In the genomic region with DNA sequence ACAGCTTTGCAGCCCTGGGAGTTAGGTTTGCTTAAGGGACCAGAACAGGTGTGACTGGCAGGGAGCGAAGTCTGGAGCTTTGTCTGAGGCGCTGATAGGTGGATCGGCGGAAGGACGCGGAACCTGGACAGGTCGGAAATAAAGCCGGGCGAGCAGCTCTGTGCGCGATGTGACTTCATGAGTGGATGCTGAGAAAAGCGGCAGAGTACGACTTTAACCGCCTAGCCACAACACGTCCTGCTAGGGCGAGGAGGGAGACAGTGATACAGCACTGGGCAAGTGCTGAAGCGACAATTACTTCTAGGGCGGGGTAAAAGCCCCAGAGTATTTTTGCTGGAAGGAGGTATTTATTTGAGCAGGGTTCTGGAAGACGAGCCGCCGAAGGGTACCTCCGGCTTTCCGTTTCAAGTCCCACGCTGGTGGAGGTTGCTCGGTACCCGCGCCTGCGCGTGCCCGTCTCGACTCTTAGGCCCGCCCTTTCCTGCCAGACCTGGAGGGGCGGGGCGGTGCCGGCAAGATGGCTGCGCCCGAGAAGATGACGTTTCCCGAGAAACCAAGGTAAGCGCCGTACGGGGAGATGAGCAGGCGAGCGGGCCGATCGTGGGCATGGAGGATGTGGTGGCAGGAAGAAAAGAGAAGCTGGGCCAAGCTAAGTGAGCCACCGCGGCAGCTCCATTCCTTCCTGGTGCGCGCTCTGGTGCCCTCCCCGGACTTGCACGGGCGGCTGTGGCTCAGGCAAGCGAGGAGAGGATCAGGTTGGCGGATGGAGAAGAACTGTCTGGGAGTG, we compare ENCODE assay signal across 7 cellular contexts. TPM values are rescaled to one million over a fixed set of nuclear protein-coding genes. Genes with fewer than 3 reads are reported as not detected.
DNase-seq lines count a peak whose midpoint lies in the region; ATAC-seq and TF ChIP-seq lines count a peak whose summit lies in the region.

A gene with protein sequence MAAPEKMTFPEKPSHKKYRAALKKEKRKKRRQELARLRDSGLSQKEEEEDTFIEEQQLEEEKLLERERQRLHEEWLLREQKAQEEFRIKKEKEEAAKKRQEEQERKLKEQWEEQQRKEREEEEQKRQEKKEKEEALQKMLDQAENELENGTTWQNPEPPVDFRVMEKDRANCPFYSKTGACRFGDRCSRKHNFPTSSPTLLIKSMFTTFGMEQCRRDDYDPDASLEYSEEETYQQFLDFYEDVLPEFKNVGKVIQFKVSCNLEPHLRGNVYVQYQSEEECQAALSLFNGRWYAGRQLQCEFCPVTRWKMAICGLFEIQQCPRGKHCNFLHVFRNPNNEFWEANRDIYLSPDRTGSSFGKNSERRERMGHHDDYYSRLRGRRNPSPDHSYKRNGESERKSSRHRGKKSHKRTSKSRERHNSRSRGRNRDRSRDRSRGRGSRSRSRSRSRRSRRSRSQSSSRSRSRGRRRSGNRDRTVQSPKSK (plus strand): TSS at position 506 of the 787 bp plus-strand sequence. CDS start 12 bp downstream, at position 518.

- H3K36me3 ChIP-seq in ascending aorta (peaks cover under 1 to 8% of the 10 kb centered on the region in 2 donors), hepatocyte (replicated peaks; ENCODE audit: insufficient read depth, low read depth) (no peaks in the 10 kb centered on the region)

- no peaks in the 10 kb centered on the region for H4K20me1 ChIP-seq in hepatocyte (ENCODE audit: insufficient read depth, poor library complexity, severe bottlenecking)

- peak within 1 kb of the TSS; percentile 85 for H3K27ac ChIP-seq in ascending aorta
- H3K27ac ChIP-seq in hepatocyte: peak within 1 kb of the TSS; percentile 83

- no peaks in the 10 kb centered on the region for H3K27me3 ChIP-seq in ascending aorta
- no peaks in the 10 kb centered on the region for H3K27me3 ChIP-seq in hepatocyte

- H3K4me1 ChIP-seq in ascending aorta: peaks cover 4 to 12% of the 10 kb centered on the region in 2 donors
- H3K4me1 ChIP-seq in hepatocyte (ENCODE audit: insufficient read depth): no peaks in the 10 kb centered on the region

- H3K4me3 ChIP-seq in ascending aorta (peak within 1 kb of the TSS; percentile 80 to 90), hepatocyte (peak within 1 kb of the TSS; percentile 49), retinal pigment epithelial cell (ENCODE audit: low read length) (peak within 1 kb of the TSS; percentile 96)

- under 1% methylated on average over 55 of the region's 55 CpGs for WGBS in hepatocyte (ENCODE audit: low lambda C conversion rate, missing lambda C conversion rate)

- H3K9me3 ChIP-seq in ascending aorta (no peaks in the 10 kb centered on the region), hepatocyte (ENCODE audit: low read depth) (no peaks in the 10 kb centered on the region)

- DNase-seq in NCI-H1694 (lab: John Stamatoyannopoulos, UW) (peak; percentile 20), T-helper 2 cell (peak; percentile 68 to 93 (median 82)), ascending aorta (ENCODE audit: low spot score in 2 of 2) (peak; percentile 41 to 94), hepatocyte (ENCODE audit: low spot score) (peak; percentile 94), retinal pigment epithelial cell (ENCODE audit: low read depth) (peak; percentile 48)

- no peaks in the 10 kb centered on the region for H3K9me2 ChIP-seq in hepatocyte (replicated peaks; ENCODE audit: insufficient read depth)

- H3K4me2 ChIP-seq in hepatocyte: peak within 1 kb of the TSS; percentile 81

- intact Hi-C loops in ascending aorta (cut with DNase I): loop anchor here (1.0 to 2.0 kb wide), 4 partner anchors 39 to 115 kb away; no protein-coding TSS in a partner anchor

- ATAC-seq in GM18502 (IDR thresholded peaks at IDR 0.05; ENCODE audit: poor library complexity, unreplicated experiment): peak; percentile 94
- peak; percentile 81 for ATAC-seq in HG02884 (IDR thresholded peaks at IDR 0.05; ENCODE audit: unreplicated experiment)

- H2AFZ ChIP-seq in hepatocyte: peak within 1 kb of the TSS; percentile 80

- TF ChIP-seq CTCF in ascending aorta (IDR thresholded peaks at IDR 0.05) (no peak), hepatocyte (IDR thresholded peaks at IDR 0.05; ENCODE audit: poor library complexity) (no peak), retinal pigment epithelial cell (conservative IDR thresholded peaks at IDR 0.05; ENCODE audit: low read depth, low read length) (no peak)

- peaks cover 27% of the 10 kb centered on the region for H3K79me2 ChIP-seq in hepatocyte

RNA-seq across cellular contexts. Expression of the gene that starts here (rescaled TPM):
- 0.64 TPM for total RNA-seq in ascending aorta
- 8.1 and 11.0 TPM in 2 replicates for total RNA-seq in hepatocyte
- 15.7 and 24.0 TPM in 2 replicates for polyA plus RNA-seq in hepatocyte

Comparison
In these comparisons a context has a peak if more than half of its experiments do, and no peak if none do; other contexts are left out.
1. Peak in every context shown above with its lines: DNase-seq, ATAC-seq, H3K4me3 ChIP-seq and H3K27ac ChIP-seq.
2. Peak in DNase-seq, H3K4me3 ChIP-seq and H3K27ac ChIP-seq in ascending aorta; RNA of the gene not detected or under 1 TPM.
3. DNase-seq: peak in every context shown above with its lines; median percentile 94 in hepatocyte; 82 in T-helper 2 cell; 68 in ascending aorta; 48 in retinal pigment epithelial cell; 20 in NCI-H1694.